ENCODE assay signal across 8 cellular contexts in genomic region chr1:172609528-172609927, GRCh38. TPM values are rescaled to one million over a fixed set of nuclear protein-coding genes. Genes with fewer than 3 reads are reported as not detected.
DNase-seq lines count a peak whose midpoint lies in the region; ATAC-seq and TF ChIP-seq lines count a peak whose summit lies in the region.

No MANE protein-coding gene starts in this region.

- H4K20me1 ChIP-seq in KMS-11 (ENCODE audit: insufficient read depth) = no peaks in the 10 kb centered on the region

- TF ChIP-seq CTCF in KMS-11 (conservative IDR thresholded peaks at IDR 0.05; ENCODE audit: low read depth, low read length) (peak; percentile 52), astrocyte of the cerebellum (IDR thresholded peaks at IDR 0.05; ENCODE audit: low read depth, low read length, missing control alignments) (peak; percentile 9)

- H4K8ac ChIP-seq in mesendoderm (ENCODE audit: low read depth, low read length) = no peak overlapping the region

- H3K4me3 ChIP-seq in KMS-11 (IDR thresholded peaks at IDR 0.05; ENCODE audit: insufficient read depth, low read depth, low read length) = no peak overlapping the region
- no peak overlapping the region for H3K4me3 ChIP-seq in astrocyte of the cerebellum (ENCODE audit: low read depth, low read length)
- no peak overlapping the region for H3K4me3 ChIP-seq in mesendoderm (ENCODE audit: low read length)

- H3K56ac ChIP-seq in mesendoderm (ENCODE audit: low read length) = no peak overlapping the region

- H3K79me2 ChIP-seq in KMS-11 (ENCODE audit: insufficient read depth, low read depth) (no peaks in the 10 kb centered on the region), mesendoderm (ENCODE audit: control insufficient read depth, insufficient read depth, low read length) (no peaks in the 10 kb centered on the region)

- H3K79me1 ChIP-seq in mesendoderm (ENCODE audit: low read length) = no peaks in the 10 kb centered on the region

- H3K36me3 ChIP-seq in KMS-11 (ENCODE audit: insufficient read depth) = peaks cover 12% of the 10 kb centered on the region; the same call in 1 of the 2 replicates
- H3K36me3 ChIP-seq in mesendoderm (ENCODE audit: control insufficient read depth, insufficient read depth, low read length) = no peaks in the 10 kb centered on the region

- no peak overlapping the region for H2BK5ac ChIP-seq in mesendoderm (ENCODE audit: low read length)

- H3K9ac ChIP-seq in KMS-11 (no peak overlapping the region), mesendoderm (ENCODE audit: low read length) (no peak overlapping the region)

- no peak for TF ChIP-seq POLR2A in GM18505 (IDR thresholded peaks at IDR 0.05; ENCODE audit: borderline replicate concordance, extremely low read depth, insufficient read depth, insufficient read length)

- no peak overlapping the region for H3K4ac ChIP-seq in mesendoderm (ENCODE audit: low read depth, low read length)

- H3K23ac ChIP-seq in mesendoderm (ENCODE audit: low read length) = no peak overlapping the region

- H4K5ac ChIP-seq in mesendoderm (ENCODE audit: low read length) = no peak overlapping the region

- no peak overlapping the region for H2BK15ac ChIP-seq in mesendoderm (replicated peaks; ENCODE audit: low read depth)

- H3K4me2 ChIP-seq in KMS-11 (no peak overlapping the region), mesendoderm (ENCODE audit: low read length) (no peak overlapping the region)

- no peak overlapping the region for H2BK120ac ChIP-seq in mesendoderm (ENCODE audit: low read depth, low read length)

- WGBS in mesendoderm (ENCODE audit: extremely low coverage, insufficient coverage, low lambda C conversion rate) = no CpG with 5 or more reads among the region's 3 CpGs

- no peak overlapping the region for H3K27ac ChIP-seq in KMS-11
- no peak overlapping the region for H3K27ac ChIP-seq in mesendoderm (ENCODE audit: low read depth, low read length)

- in situ Hi-C loops in astrocyte of the cerebellum (cut with HindIII; ENCODE audit: low sequenced_read_pairs) = no loop called here

- DNase-seq in DMS153 treated with DMSO at 0.1 percent for 48 hours (lab: John Stamatoyannopoulos, UW; ENCODE audit: unreplicated experiment) (peak; percentile 39), astrocyte of the cerebellum (ENCODE audit: low read depth) (no peak), mesendoderm (peak; percentile 40), NCI-H2107 treated with DMSO at 0.1 percent for 48 hours (lab: John Stamatoyannopoulos, UW; ENCODE audit: unreplicated experiment) (no peak), NCI-H446 treated with DMSO at 0.1 percent for 48 hours (lab: John Stamatoyannopoulos, UW) (no peak), NCI-H1694 treated with DMSO at 0.1 percent for 48 hours (lab: John Stamatoyannopoulos, UW) (no peak)

- no peak overlapping the region for H3K18ac ChIP-seq in mesendoderm (ENCODE audit: low read length)

- H3K4me1 ChIP-seq in KMS-11 (ENCODE audit: low read depth, poor library complexity, severe bottlenecking) = no peaks in the 10 kb centered on the region
- no peaks in the 10 kb centered on the region for H3K4me1 ChIP-seq in mesendoderm (ENCODE audit: control insufficient read depth, low read depth, low read length)

- H3K27me3 ChIP-seq in KMS-11 (ENCODE audit: insufficient read depth, low read depth) (no peaks in the 10 kb centered on the region), mesendoderm (ENCODE audit: insufficient read depth, low read length, poor library complexity) (no peaks in the 10 kb centered on the region)

- ATAC-seq in GM18505 (IDR thresholded peaks at IDR 0.05; ENCODE audit: unreplicated experiment) = no peak

- no peak overlapping the region for H2AK5ac ChIP-seq in mesendoderm (ENCODE audit: low read length)

- H2AFZ ChIP-seq in KMS-11 (ENCODE audit: low read depth) = no peak overlapping the region

RNA-seq across cellular contexts. Expression of gene FASLG, which starts 49.4 kb away (rescaled TPM):
- not detected for polyA plus RNA-seq in mesendoderm (2013, experiment 1 of 2)
- 0.03 TPM for polyA plus RNA-seq in mesendoderm (2013, experiment 2 of 2)

Comparison
In these comparisons a context has a peak if more than half of its experiments do, and no peak if none do; other contexts are left out.
1. DNase-seq: peak in DMS153 treated with DMSO at 0.1 percent for 48 hours (single experiment) and mesendoderm (single experiment); none in astrocyte of the cerebellum (single experiment), NCI-H2107 treated with DMSO at 0.1 percent for 48 hours (single experiment), NCI-H446 treated with DMSO at 0.1 percent for 48 hours (single experiment) and NCI-H1694 treated with DMSO at 0.1 percent for 48 hours (single experiment).